In the genomic region with DNA sequence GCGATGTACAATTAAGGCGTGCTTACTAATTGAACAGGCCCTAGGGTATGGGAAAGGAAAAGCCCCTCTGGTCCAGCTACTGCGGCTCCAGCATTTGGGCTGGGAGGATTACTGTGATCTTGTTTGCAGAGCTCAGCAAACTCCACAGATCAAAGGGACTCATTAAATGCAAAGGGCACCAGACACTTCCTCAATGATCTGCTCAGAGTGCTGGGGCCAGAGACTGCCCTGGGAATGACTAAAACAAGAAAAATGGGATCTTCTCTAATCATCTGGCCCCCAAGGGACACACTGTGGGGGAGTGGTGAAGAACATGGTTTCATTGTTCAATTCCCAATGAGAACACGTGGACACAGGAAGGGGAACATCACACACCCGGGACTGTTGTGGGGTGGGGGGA, we compare ENCODE assay signal across 18 cellular contexts.
A peak's percentile ranks its signal among the peaks of the same experiment; 100 is the strongest.
DNase-seq lines count a peak whose midpoint lies in the region; ATAC-seq, FAIRE-seq and TF ChIP-seq lines count a peak whose summit lies in the region.
"Had no signal": no experiment of that assay in that cellular context is flagged by ENCODE, and none has a peak within 500 bp of the region (broad histone marks: within the 10 kb centered on the region; RNA-seq: fewer than 3 reads in every experiment).

No MANE protein-coding gene starts in this region.

- H3K23ac ChIP-seq in H1 (ENCODE audit: insufficient read length): no peak overlapping the region

- H2BK120ac ChIP-seq in H1 (replicated peaks; ENCODE audit: low read depth, low read length): no peak overlapping the region

- no peak overlapping the region for H2BK20ac ChIP-seq in H1 (ENCODE audit: low read length)

- H3K36me3 Mint-ChIP-seq in neural progenitor cell (no peaks in the 10 kb centered on the region), GM23338 (ENCODE audit: low read depth) (no peaks in the 10 kb centered on the region)
- H3K36me3 Mint-ChIP-seq: activated naive CD8-positive, alpha-beta T cell treated with anti-CD3 and anti-CD28 coated beads, Interleukin-2, amount 10 ng/mL, durations not matched to agents 7 days and 5 days; stimulated activated effector memory CD8-positive, alpha-beta T cell treated with anti-CD3 and anti-CD28 coated beads, Interleukin-12 subunit alpha, Interleukin-12 subunit beta, amount 100 ng/mL, for 72 hours had no signal

- no peak for ATAC-seq in sciatic nerve
- ATAC-seq in GM23338: no peak
- ATAC-seq in stimulated activated naive CD8-positive, alpha-beta T cell treated with anti-CD3 and anti-CD28 coated beads, Interleukin-15, Interleukin-2, amounts not matched to agents 100 U/mL and 50 U/mL, for 24 hours: no peak
- ATAC-seq: PC-3; stimulated activated effector memory CD8-positive, alpha-beta T cell treated with anti-CD3 and anti-CD28 coated beads, Interleukin-12 subunit alpha, Interleukin-12 subunit beta, amount 100 ng/mL, for 72 hours had no signal

- H3K36me3 ChIP-seq in H1 (ENCODE audit: control insufficient read depth in 2 of 4, insufficient read depth in 4 of 4, low read length in 3 of 4) (no peaks in the 10 kb centered on the region), neural progenitor cell (no peaks in the 10 kb centered on the region), GM23338 (ENCODE audit: insufficient read depth) (no peaks in the 10 kb centered on the region)
- H3K36me3 ChIP-seq: uterus had no signal

- peaks cover 53% of the 10 kb centered on the region for H3K4me1 Mint-ChIP-seq in neural progenitor cell
- peaks cover 49% of the 10 kb centered on the region for H3K4me1 Mint-ChIP-seq in GM23338
- H3K4me1 Mint-ChIP-seq: activated naive CD8-positive, alpha-beta T cell treated with anti-CD3 and anti-CD28 coated beads, Interleukin-2, amount 10 ng/mL, durations not matched to agents 7 days and 5 days; stimulated activated effector memory CD8-positive, alpha-beta T cell treated with anti-CD3 and anti-CD28 coated beads, Interleukin-12 subunit alpha, Interleukin-12 subunit beta, amount 100 ng/mL, for 72 hours had no signal

- peaks cover 10% of the 10 kb centered on the region for H3K27me3 Mint-ChIP-seq in neural progenitor cell (ENCODE audit: insufficient read depth, low read depth)
- peaks cover 9% of the 10 kb centered on the region for H3K27me3 Mint-ChIP-seq in GM23338 (ENCODE audit: insufficient read depth, low read depth, poor library complexity)

- TF ChIP-seq POLR2A in NB4 (IDR thresholded peaks at IDR 0.05; ENCODE audit: extremely low read depth, insufficient read length) (no peak), H1 (IDR thresholded peaks at IDR 0.05; ENCODE audit: control extremely low read depth in 1 of 2, low read depth in 2 of 2, low read length in 2 of 2) (no peak)

- no peaks in the 10 kb centered on the region for H3K79me1 ChIP-seq in H1 (ENCODE audit: low read depth, low read length)

- no peak overlapping the region for H3K4ac ChIP-seq in H1 (replicated peaks; ENCODE audit: insufficient read length, low read depth, low read length)

- no peak overlapping the region for H3K14ac ChIP-seq in H1 (ENCODE audit: insufficient read length)

- H3K9ac ChIP-seq in H1 (replicated peaks in 1 of 4; ENCODE audit: extremely low read depth in 1 of 4, low read depth in 3 of 4, low read length in 3 of 4): no peak overlapping the region
- no peak overlapping the region for H3K9ac ChIP-seq in neural progenitor cell

- H3K27ac Mint-ChIP-seq in neural progenitor cell: no peak overlapping the region
- no peak overlapping the region for H3K27ac Mint-ChIP-seq in GM23338
- H3K27ac Mint-ChIP-seq: activated naive CD8-positive, alpha-beta T cell treated with anti-CD3 and anti-CD28 coated beads, Interleukin-2, amount 10 ng/mL, durations not matched to agents 7 days and 5 days; stimulated activated effector memory CD8-positive, alpha-beta T cell treated with anti-CD3 and anti-CD28 coated beads, Interleukin-12 subunit alpha, Interleukin-12 subunit beta, amount 100 ng/mL, for 72 hours had no signal

- no peak for FAIRE-seq in H1 (lab: Jason Lieb, UNC)
- FAIRE-seq: endothelial cell of umbilical vein had no signal

- no peak overlapping the region for H2BK12ac ChIP-seq in H1 (ENCODE audit: low read depth, low read length)

- no peak overlapping the region for H3K18ac ChIP-seq in H1 (ENCODE audit: extremely low read depth, low read length)

- TF ChIP-seq CTCF in NB4 (IDR thresholded peaks at IDR 0.05; ENCODE audit: low read depth, low read length) (no peak), H1 (IDR thresholded peaks at IDR 0.05; ENCODE audit: control extremely low read depth in 1 of 3, insufficient read depth in 1 of 3, low read depth in 1 of 3, low read length in 3 of 3) (no peak), neural progenitor cell (IDR thresholded peaks at IDR 0.05) (no peak), GM23338 (conservative IDR thresholded peaks at IDR 0.05; ENCODE audit: low read depth in 2 of 2) (no peak)

- H2BK15ac ChIP-seq in H1 (ENCODE audit: low read length): no peak overlapping the region

- no peaks in the 10 kb centered on the region for H3K79me2 ChIP-seq in H1 (ENCODE audit: control insufficient read depth in 1 of 2, insufficient read depth in 2 of 2, low read length in 2 of 2)
- H3K79me2 ChIP-seq in neural progenitor cell (ENCODE audit: low read depth): no peaks in the 10 kb centered on the region
- no peaks in the 10 kb centered on the region for H3K79me2 ChIP-seq in GM23338 (replicated peaks; ENCODE audit: insufficient read depth)

- intact Hi-C loops in sciatic nerve (cut with DNase I): loop anchor here (10.0 kb wide), 1 partner anchor 758 kb away; no protein-coding TSS in a partner anchor

- no peak overlapping the region for H3K4me3 Mint-ChIP-seq in neural progenitor cell
- H3K4me3 Mint-ChIP-seq in GM23338: no peak overlapping the region
- H3K4me3 Mint-ChIP-seq: activated naive CD8-positive, alpha-beta T cell treated with anti-CD3 and anti-CD28 coated beads, Interleukin-2, amount 10 ng/mL, durations not matched to agents 7 days and 5 days; stimulated activated effector memory CD8-positive, alpha-beta T cell treated with anti-CD3 and anti-CD28 coated beads, Interleukin-12 subunit alpha, Interleukin-12 subunit beta, amount 100 ng/mL, for 72 hours had no signal

- WGBS in H1 (ENCODE audit: extremely low coverage in 1 of 2, insufficient coverage in 1 of 2, insufficient read length in 1 of 2, insufficient replicate concordance in 2 of 2, low coverage in 1 of 2, low lambda C conversion rate in 2 of 2, missing lambda C conversion rate in 1 of 2), 2 experiments: 84% methylated on average over 4 of the region's 5 CpGs; no CpG with 5 or more reads in 1 of the 2 experiments

- H3K4me3 ChIP-seq in NB4 (ENCODE audit: low read depth, low read length): no peak overlapping the region
- H3K4me3 ChIP-seq in H1 (ENCODE audit: extremely low read depth in 1 of 4, insufficient read depth in 2 of 4, low read depth in 3 of 4, low read length in 4 of 4): no peak overlapping the region
- no peak overlapping the region for H3K4me3 ChIP-seq in neural progenitor cell
- no peak overlapping the region for H3K4me3 ChIP-seq in GM23338
- H3K4me3 ChIP-seq: uterus had no signal

- H3K4me2 ChIP-seq in H1 (ENCODE audit: insufficient read depth in 1 of 2, low read depth in 2 of 2, low read length in 2 of 2) (no peak overlapping the region), neural progenitor cell (peak overlapping the region; percentile 45), GM23338 (no peak overlapping the region)

- H4K5ac ChIP-seq in H1 (ENCODE audit: insufficient read length, low read depth, low read length): no peak overlapping the region

- no peak overlapping the region for H4K91ac ChIP-seq in H1 (replicated peaks; ENCODE audit: insufficient read length, low read length)

- H3K9me2 ChIP-seq in GM23338 (ENCODE audit: insufficient read depth): no peaks in the 10 kb centered on the region

- CTCF ChIA-PET in H1 (lab: Charles Lee; ENCODE audit: partially characterized antibody): interaction anchor here (1.1 to 4.2 kb wide), 6 partner anchors 11 to 121 kb away, joined by 3 to 23 read pairs (median 5); no protein-coding TSS in a partner anchor

- POLR2A ChIA-PET in H1 (lab: Charles Lee; ENCODE audit: partially characterized antibody): interaction anchor here (1.1 to 1.5 kb wide), 3 partner anchors 10 to 133 kb away, joined by 3 to 8 read pairs (median 3); no protein-coding TSS in a partner anchor

- no peak for TF ChIP-seq RAD21 in H1 (IDR thresholded peaks at IDR 0.05 in 1 of 2, conservative IDR thresholded peaks at IDR 0.05 in 1 of 2; ENCODE audit: low read depth in 2 of 2, low read length in 2 of 2)

- H3K27me3 ChIP-seq in H1 (replicated peaks in 1 of 4; ENCODE audit: control insufficient read depth in 3 of 4, extremely low read depth in 1 of 4, insufficient read depth in 3 of 4, low read length in 3 of 4) (no peaks in the 10 kb centered on the region), neural progenitor cell (peaks cover 3% of the 10 kb centered on the region), GM23338 (ENCODE audit: insufficient read depth) (no peaks in the 10 kb centered on the region)
- H3K27me3 ChIP-seq: uterus had no signal

- H4K8ac ChIP-seq in H1 (ENCODE audit: extremely low read depth, insufficient read depth, low read length): no peak overlapping the region

- H3K56ac ChIP-seq in H1 (replicated peaks; ENCODE audit: insufficient read length, low read depth, low read length): no peak overlapping the region

- H3K4me1 ChIP-seq in H1 (replicated peaks in 1 of 4; ENCODE audit: control insufficient read depth in 3 of 4, insufficient read depth in 4 of 4, low read length in 3 of 4) (peaks cover 5 to 31% (median 13%) of the 10 kb centered on the region in 4 experiments), neural progenitor cell (peaks cover 44% of the 10 kb centered on the region), GM23338 (ENCODE audit: insufficient read depth) (peaks cover 40% of the 10 kb centered on the region)
- H3K4me1 ChIP-seq: uterus had no signal

- no peak overlapping the region for H2BK5ac ChIP-seq in H1 (ENCODE audit: low read depth, low read length)

- DNase-seq in EH (ENCODE audit: low read depth) (peak; percentile 72), NB4 (ENCODE audit: low read depth) (peak; percentile 44), H1 (ENCODE audit: low read depth in 1 of 2, low spot score in 2 of 2) (no peak), neural progenitor cell (ENCODE audit: low spot score) (peak; percentile 67), sciatic nerve (ENCODE audit: low spot score) (no peak), NCI-H2171 treated with DMSO at 0.1 percent for 48 hours (lab: John Stamatoyannopoulos, UW) (no peak), GM23338 (ENCODE audit: low spot score) (no peak)
- DNase-seq in stimulated activated naive CD8-positive, alpha-beta T cell treated with anti-CD3 and anti-CD28 coated beads, Interleukin-15, Interleukin-2, amounts not matched to agents 100 U/mL and 50 U/mL, for 24 hours: no peak
- DNase-seq: activated CD4-positive, alpha-beta T cell treated with anti-CD3 and anti-CD28 coated beads for 4 hours; activated naive CD8-positive, alpha-beta T cell treated with anti-CD3 and anti-CD28 coated beads, Interleukin-2, amount 10 ng/mL, durations not matched to agents 7 days and 5 days; activated T-cell treated with anti-CD3 and anti-CD28 coated beads for 4 hours; central memory CD4-positive, alpha-beta T cell; NCI-H1092; PC-3; stimulated activated CD4-positive, alpha-beta T cell treated with anti-CD3 and anti-CD28 coated beads, Interleukin-4, amount 100 ng/mL, for 24 hours; uterus had no signal

- H2AK5ac ChIP-seq in H1 (ENCODE audit: low read depth, low read length): 0 out of 2 replicates have a peak overlapping the region, but pooled peaks have one; percentile 16

- H3K9me3 ChIP-seq in H1 (ENCODE audit: insufficient read depth in 2 of 2, low read depth in 1 of 2, low read length in 1 of 2): no peaks in the 10 kb centered on the region
- H3K9me3 ChIP-seq in neural progenitor cell (ENCODE audit: low read depth): no peaks in the 10 kb centered on the region
- H3K9me3 ChIP-seq: uterus had no signal

- H3K27ac ChIP-seq in H1 (ENCODE audit: low read depth, low read length) (no peak overlapping the region), neural progenitor cell (peak overlapping the region; percentile 21), GM23338 (ENCODE audit: low read depth) (no peak overlapping the region)
- H3K27ac ChIP-seq: uterus had no signal

- H4K20me1 ChIP-seq in H1 (replicated peaks in 1 of 2; ENCODE audit: control insufficient read depth in 1 of 2, insufficient read depth in 2 of 2, low read length in 2 of 2) (no peaks in the 10 kb centered on the region), neural progenitor cell (ENCODE audit: low read depth) (peaks cover 6% of the 10 kb centered on the region), GM23338 (replicated peaks; ENCODE audit: insufficient read depth) (no peaks in the 10 kb centered on the region)

- H3K23me2 ChIP-seq in H1 (ENCODE audit: low read depth, low read length): no peaks in the 10 kb centered on the region

- H3K9me3 Mint-ChIP-seq in neural progenitor cell: no peaks in the 10 kb centered on the region
- H3K9me3 Mint-ChIP-seq in GM23338: no peaks in the 10 kb centered on the region
- H3K9me3 Mint-ChIP-seq: activated naive CD8-positive, alpha-beta T cell treated with anti-CD3 and anti-CD28 coated beads, Interleukin-2, amount 10 ng/mL, durations not matched to agents 7 days and 5 days; stimulated activated effector memory CD8-positive, alpha-beta T cell treated with anti-CD3 and anti-CD28 coated beads, Interleukin-12 subunit alpha, Interleukin-12 subunit beta, amount 100 ng/mL, for 72 hours had no signal

- peaks cover 30% of the 10 kb centered on the region for H3F3A ChIP-seq in neural progenitor cell (ENCODE audit: low read depth)
- H3F3A ChIP-seq in GM23338 (replicated peaks; ENCODE audit: low read depth): no peaks in the 10 kb centered on the region

- no peak overlapping the region for H2AFZ ChIP-seq in H1 (ENCODE audit: low read length)
- no peak overlapping the region for H2AFZ ChIP-seq in neural progenitor cell (replicated peaks)
- H2AFZ ChIP-seq in GM23338: no peak overlapping the region

- TF ChIP-seq EP300 in H1 (IDR thresholded peaks at IDR 0.05; ENCODE audit: borderline replicate concordance in 1 of 2, low read depth in 2 of 2, low read length in 2 of 2): no peak

Comparison
In these comparisons a context has a peak if more than half of its experiments do, and no peak if none do; other contexts are left out.
1. DNase-seq: peak in EH (single experiment), NB4 (single experiment) and neural progenitor cell (single experiment); none in H1 (0 of 2), sciatic nerve (single experiment), NCI-H2171 treated with DMSO at 0.1 percent for 48 hours (single experiment), GM23338 (single experiment) and stimulated activated naive CD8-positive, alpha-beta T cell treated with anti-CD3 and anti-CD28 coated beads, Interleukin-15, Interleukin-2, amounts not matched to agents 100 U/mL and 50 U/mL, for 24 hours (single experiment).